17 cellular contexts compared by ENCODE assay signal in the genomic region with DNA sequence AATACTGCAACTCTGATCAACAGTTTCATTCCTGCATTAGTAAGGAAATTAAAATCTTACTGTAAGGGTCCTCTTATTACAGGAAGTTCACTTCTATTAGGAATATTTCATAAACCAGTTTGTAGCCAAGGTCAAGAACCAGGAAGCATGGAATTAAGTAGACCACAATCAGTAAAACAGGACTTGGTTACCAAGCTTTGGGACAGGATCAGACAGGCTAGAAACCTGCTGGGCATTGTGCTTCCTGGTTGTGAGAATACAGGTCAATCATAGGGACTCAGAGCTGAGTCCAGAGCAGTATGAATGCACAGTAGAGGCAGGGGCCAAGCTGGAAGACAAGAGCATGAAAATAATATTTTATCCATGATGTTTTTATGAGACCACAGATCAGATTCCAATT.
DNase-seq lines count a peak whose midpoint lies in the region; ATAC-seq, FAIRE-seq and TF ChIP-seq lines count a peak whose summit lies in the region.
"Had no signal": no experiment of that assay in that cellular context is flagged by ENCODE, and none has a peak within 500 bp of the region (broad histone marks: within the 10 kb centered on the region; RNA-seq: fewer than 3 reads in every experiment).

No MANE protein-coding gene starts in this region.

- DNase-seq in SIG-M5 treated with dmso at 0.1 percent for 504 hours (lab: John Stamatoyannopoulos, UW; ENCODE audit: unreplicated experiment) = peak; percentile 31
- DNase-seq in SIG-M5 (lab: John Stamatoyannopoulos, UW) = no peak
- peak; percentile 93 for DNase-seq in bronchial epithelial cell (ENCODE audit: low read depth)
- DNase-seq in kidney tubule cell (ENCODE audit: low spot score) = peak; percentile 31
- DNase-seq in hippocampal formation (lab: John Stamatoyannopoulos, UW) = no peak
- no peak for DNase-seq in T-helper 1 cell
- DNase-seq in activated T-helper 1 cell treated with anti-CD3 and anti-CD28 coated beads, Interleukin-12 subunit alpha, Interleukin-12 subunit beta, Interleukin-2, Interleukin-4 antibody, amounts not matched to agents 30 ng/mL and 10 ng/mL and 1 ng/mL, durations not matched to agents 14 hours and 24 hours and 36 hours (ENCODE audit: low spot score) = no peak
- DNase-seq: H9, NCI-H2107, NCI-H2227 treated with DMSO at 0.1 percent for 48 hours, NCI-H524, Peyer's patch, SHP77 had no signal

- no peaks in the 10 kb centered on the region for H3K36me3 Mint-ChIP-seq in activated T-helper 1 cell treated with anti-CD3 and anti-CD28 coated beads, Interleukin-12 subunit alpha, Interleukin-12 subunit beta, Interleukin-2, Interleukin-4 antibody, amounts not matched to agents 30 ng/mL and 10 ng/mL and 1 ng/mL, durations not matched to agents 14 hours and 24 hours and 36 hours (ENCODE audit: low read depth)

- H3K4me1 Mint-ChIP-seq in activated T-helper 1 cell treated with anti-CD3 and anti-CD28 coated beads, Interleukin-12 subunit alpha, Interleukin-12 subunit beta, Interleukin-2, Interleukin-4 antibody, amounts not matched to agents 30 ng/mL and 10 ng/mL and 1 ng/mL, durations not matched to agents 14 hours and 24 hours and 36 hours (ENCODE audit: low read depth) = no peaks in the 10 kb centered on the region

- no peak for ATAC-seq in HG02763 (IDR thresholded peaks at IDR 0.05; ENCODE audit: unreplicated experiment)
- ATAC-seq: K562 had no signal

- FAIRE-seq in bronchial epithelial cell (lab: Jason Lieb, UNC) = peak; percentile 70
- FAIRE-seq: A204.1, K562 had no signal

- H3K27me3 ChIP-seq in bronchial epithelial cell (ENCODE audit: control insufficient read depth, insufficient read depth, low read length) = no peaks in the 10 kb centered on the region
- H3K27me3 ChIP-seq: BLaER1 treated with 17β-estradiol and CSF1 and Interleukin-3, amounts not matched to agents 10 nM and 100 nM; Peyer's patch had no signal

- H3K4me3 ChIP-seq in bronchial epithelial cell (ENCODE audit: low read depth, low read length) = no peak overlapping the region
- H3K4me3 ChIP-seq: BLaER1 treated with 17β-estradiol and CSF1 and Interleukin-3, amounts not matched to agents 10 nM and 100 nM; K562; Peyer's patch had no signal

- no peaks in the 10 kb centered on the region for H3K36me3 ChIP-seq in bronchial epithelial cell (ENCODE audit: control insufficient read depth, insufficient read depth, low read length)
- H3K36me3 ChIP-seq: BLaER1 treated with 17β-estradiol and CSF1 and Interleukin-3, amounts not matched to agents 10 nM and 100 nM; Peyer's patch had no signal

- no peaks in the 10 kb centered on the region for H3K27me3 Mint-ChIP-seq in activated T-helper 1 cell treated with anti-CD3 and anti-CD28 coated beads, Interleukin-12 subunit alpha, Interleukin-12 subunit beta, Interleukin-2, Interleukin-4 antibody, amounts not matched to agents 30 ng/mL and 10 ng/mL and 1 ng/mL, durations not matched to agents 14 hours and 24 hours and 36 hours (ENCODE audit: insufficient read depth)

- no peaks in the 10 kb centered on the region for H3K9me3 Mint-ChIP-seq in activated T-helper 1 cell treated with anti-CD3 and anti-CD28 coated beads, Interleukin-12 subunit alpha, Interleukin-12 subunit beta, Interleukin-2, Interleukin-4 antibody, amounts not matched to agents 30 ng/mL and 10 ng/mL and 1 ng/mL, durations not matched to agents 14 hours and 24 hours and 36 hours
- H3K9me3 Mint-ChIP-seq: H9 had no signal

- intact Hi-C loops in activated T-helper 1 cell treated with anti-CD3 and anti-CD28 coated beads, Interleukin-12 subunit alpha, Interleukin-12 subunit beta, Interleukin-2, Interleukin-4 antibody, amounts not matched to agents 30 ng/mL and 10 ng/mL and 1 ng/mL, durations not matched to agents 14 hours and 24 hours and 36 hours (cut with micrococcal nuclease) = no loop called here

- H3K4me3 Mint-ChIP-seq in activated T-helper 1 cell treated with anti-CD3 and anti-CD28 coated beads, Interleukin-12 subunit alpha, Interleukin-12 subunit beta, Interleukin-2, Interleukin-4 antibody, amounts not matched to agents 30 ng/mL and 10 ng/mL and 1 ng/mL, durations not matched to agents 14 hours and 24 hours and 36 hours = no peak overlapping the region
- H3K4me3 Mint-ChIP-seq: H9 had no signal

- TF ChIP-seq CTCF in bronchial epithelial cell (IDR thresholded peaks at IDR 0.05; ENCODE audit: insufficient read depth, low read length, severe bottlenecking) = no peak

- no peak overlapping the region for H3K27ac Mint-ChIP-seq in activated T-helper 1 cell treated with anti-CD3 and anti-CD28 coated beads, Interleukin-12 subunit alpha, Interleukin-12 subunit beta, Interleukin-2, Interleukin-4 antibody, amounts not matched to agents 30 ng/mL and 10 ng/mL and 1 ng/mL, durations not matched to agents 14 hours and 24 hours and 36 hours

Comparison
In these comparisons a context has a peak if more than half of its experiments do, and no peak if none do; other contexts are left out.
1. DNase-seq: peak in SIG-M5 treated with dmso at 0.1 percent for 504 hours (single experiment), bronchial epithelial cell (single experiment) and kidney tubule cell (single experiment); none in SIG-M5 (single experiment), hippocampal formation (0 of 2), T-helper 1 cell (0 of 5) and activated T-helper 1 cell treated with anti-CD3 and anti-CD28 coated beads, Interleukin-12 subunit alpha, Interleukin-12 subunit beta, Interleukin-2, Interleukin-4 antibody, amounts not matched to agents 30 ng/mL and 10 ng/mL and 1 ng/mL, durations not matched to agents 14 hours and 24 hours and 36 hours (single experiment).